3 cellular contexts compared by ENCODE assay signal in genomic region chr3:79751703-79752102, GRCh38.
"Had no signal": no experiment of that assay in that cellular context is flagged by ENCODE, and none has a peak within 500 bp of the region (broad histone marks: within the 10 kb centered on the region; RNA-seq: fewer than 3 reads in every experiment).

No MANE protein-coding gene starts in this region.

- DNase-seq: GDM1, GF-D8 had no signal

- ATAC-seq: GM12878 had no signal
